ENCODE assay signal across 8 cellular contexts in genomic region chr3:39146083-39146501, GRCh38. TPM values are rescaled to one million over a fixed set of nuclear protein-coding genes. Genes with fewer than 3 reads are reported as not detected.
DNase-seq lines count a peak whose midpoint lies in the region; FAIRE-seq and TF ChIP-seq lines count a peak whose summit lies in the region.

No MANE protein-coding gene starts in this region.

- H3K4me3 ChIP-seq in Caco-2 (ENCODE audit: low read depth, low read length) (no peak overlapping the region), esophagus muscularis mucosa (no peak overlapping the region)

- FAIRE-seq in H54 (lab: Jason Lieb, UNC), result no peak

- no TSS peak for BruUV-seq in Caco-2 (replicated peaks; lab: Mats Ljungman, UMichigan)

- H3K9me3 Mint-ChIP-seq in Caco-2 (ENCODE audit: unreplicated experiment) (no peaks in the 10 kb centered on the region), osteocyte (ENCODE audit: unreplicated experiment) (no peaks in the 10 kb centered on the region)

- H3K36me3 ChIP-seq in Caco-2 (ENCODE audit: control insufficient read depth, insufficient read depth, low read length) (peaks cover 2% of the 10 kb centered on the region), esophagus muscularis mucosa (peaks cover 35 to 56% (median 54%) of the 10 kb centered on the region in 4 donors)

- DNase-seq in Caco-2 (no peak), RWPE1 (ENCODE audit: low spot score) (no peak), esophagus muscularis mucosa (ENCODE audit: extremely low spot score) (no peak), osteocyte (ENCODE audit: extremely low spot score, unreplicated experiment) (no peak), H54 (ENCODE audit: insufficient read length, low spot score) (no peak), NCI-H2081 treated with DMSO at 0.1 percent for 48 hours (lab: John Stamatoyannopoulos, UW) (no peak), Kasumi-1 (lab: John Stamatoyannopoulos, UW) (no peak), KG1 (lab: John Stamatoyannopoulos, UW) (no peak)

- TF ChIP-seq CTCF in Caco-2 (IDR thresholded peaks at IDR 0.05; ENCODE audit: insufficient read depth in 1 of 2, low read depth in 1 of 2, low read length in 1 of 2, severe bottlenecking in 1 of 2, unreplicated experiment in 1 of 2) (no peak), RWPE1 (conservative IDR thresholded peaks at IDR 0.05; ENCODE audit: low read depth) (no peak), esophagus muscularis mucosa (IDR thresholded peaks at IDR 0.05) (peak in 2 of 3 experiments; percentile 14 to 45), osteocyte (IDR thresholded peaks at IDR 0.05) (no peak)

- H3K4me1 Mint-ChIP-seq in Caco-2 (ENCODE audit: low read depth, unreplicated experiment) (peaks cover 53% of the 10 kb centered on the region), osteocyte (ENCODE audit: unreplicated experiment) (peaks cover 77% of the 10 kb centered on the region)

- TF ChIP-seq POLR2A in esophagus muscularis mucosa (IDR thresholded peaks at IDR 0.05; ENCODE audit: low read depth) (no peak), H54 (IDR thresholded peaks at IDR 0.05; ENCODE audit: low read depth, low read length) (no peak)

- POLR2A ChIA-PET in Caco-2 (lab: Charles Lee) (no interaction called here), RWPE1 (lab: Yijun Ruan, JAX; ENCODE audit: low non-redundant PET) (no interaction called here)

- peaks cover 88% of the 10 kb centered on the region for H3K36me3 Mint-ChIP-seq in Caco-2 (ENCODE audit: insufficient read depth, unreplicated experiment)
- H3K36me3 Mint-ChIP-seq in osteocyte (ENCODE audit: unreplicated experiment), result peaks cover 29% of the 10 kb centered on the region

- intact Hi-C loops in Caco-2 (cut with micrococcal nuclease; ENCODE audit: unreplicated experiment), result no loop called here
- intact Hi-C loops in esophagus muscularis mucosa (cut with DNase I), result no loop called here

- no peak for TF ChIP-seq EP300 in esophagus muscularis mucosa (IDR thresholded peaks at IDR 0.05)

- H3K27ac ChIP-seq in RWPE1 (peak overlapping the region; percentile 94), esophagus muscularis mucosa (replicated peaks in 1 of 4) (peak overlapping the region; percentile 99 to 100 (median 100))

- 39% methylated on average over 11 of the region's 11 CpGs for WGBS in esophagus muscularis mucosa

- H3K4me1 ChIP-seq in Caco-2, result peaks cover 56% of the 10 kb centered on the region
- peaks cover 83 to 95% (median 89%) of the 10 kb centered on the region in 4 donors for H3K4me1 ChIP-seq in esophagus muscularis mucosa

- CTCF ChIA-PET in Caco-2 (lab: Charles Lee) (no interaction called here), RWPE1 (lab: Yijun Ruan, JAX) (interaction anchor here (0.7 to 1.2 kb wide), 2 partner anchors 20 to 706 kb away, joined by 3 to 6 read pairs; no protein-coding TSS in a partner anchor)

- H3K4me3 Mint-ChIP-seq in Caco-2 (ENCODE audit: unreplicated experiment), result no peak overlapping the region
- H3K4me3 Mint-ChIP-seq in osteocyte (ENCODE audit: unreplicated experiment), result peak overlapping the region; percentile 70

- H3K27me3 ChIP-seq in Caco-2 (replicated peaks; ENCODE audit: control insufficient read depth, insufficient read depth, low read length), result no peaks in the 10 kb centered on the region
- no peaks in the 10 kb centered on the region for H3K27me3 ChIP-seq in esophagus muscularis mucosa

- no peaks in the 10 kb centered on the region for H3K27me3 Mint-ChIP-seq in Caco-2 (ENCODE audit: insufficient read depth, unreplicated experiment)
- H3K27me3 Mint-ChIP-seq in osteocyte (ENCODE audit: unreplicated experiment), result no peaks in the 10 kb centered on the region

- peak overlapping the region; percentile 96 for H3K27ac Mint-ChIP-seq in Caco-2 (ENCODE audit: unreplicated experiment)
- H3K27ac Mint-ChIP-seq in osteocyte (ENCODE audit: unreplicated experiment), result peak overlapping the region; percentile 99

- H3K9me3 ChIP-seq in Caco-2 (no peaks in the 10 kb centered on the region), esophagus muscularis mucosa (no peaks in the 10 kb centered on the region)

RNA-seq across cellular contexts. Expression of gene CSRNP1, which starts 7.3 kb away (rescaled TPM):
- total RNA-seq in Caco-2 (2022), result 12.6 and 13.5 TPM in 2 replicates
- total RNA-seq in esophagus muscularis mucosa, result 100 to 1,000 TPM in 1 of 4 donors, 10 to 100 TPM in 3; 27.8 to 183 (median 45.4) TPM
- 12.8 and 15.1 TPM in 2 replicates for total RNA-seq in osteocyte

RNA-seq across cellular contexts. Expression of gene TTC21A, which starts 38.6 kb away (rescaled TPM):
- 4.0 and 6.9 TPM in 2 replicates for total RNA-seq in Caco-2 (2022)
- 1 to 10 TPM; 1.7 to 8.6 (median 3.9) TPM for total RNA-seq in esophagus muscularis mucosa
- total RNA-seq in osteocyte, result 8.7 and 10.3 TPM in 2 replicates

RNA-seq across cellular contexts. Expression of gene GORASP1, which starts 38.7 kb away (rescaled TPM):
- total RNA-seq in Caco-2 (2022) (42.2 and 43.6 TPM in 2 replicates), esophagus muscularis mucosa (10 to 100 TPM; 53.7 to 88.7 (median 67.8) TPM), osteocyte (54.3 and 62.1 TPM in 2 replicates)

RNA-seq across cellular contexts. Expression of gene XIRP1, which starts 46.3 kb away (rescaled TPM):
- total RNA-seq in Caco-2 (2022) (0.14 TPM in 1 of 2 replicates, not detected in the other), esophagus muscularis mucosa (1 to 10 TPM in 1 of 4 donors, not detected in 3; 1.3 TPM), osteocyte (not detected in 2 replicates)

Comparison
In these comparisons a context has a peak if more than half of its experiments do, and no peak if none do; other contexts are left out.
1. CTCF ChIP-seq: peak in esophagus muscularis mucosa (2 of 3); none in Caco-2 (0 of 2), RWPE1 (single experiment) and osteocyte (single experiment).